Comparison of ENCODE assay signal across 19 cellular contexts in genomic region chr1:178048426-178048825, GRCh38. TPM values are rescaled to one million over a fixed set of nuclear protein-coding genes. Genes with fewer than 3 reads are reported as not detected.
"Had no signal": no experiment of that assay in that cellular context is flagged by ENCODE, and none has a peak within 500 bp of the region (broad histone marks: within the 10 kb centered on the region; RNA-seq: fewer than 3 reads in every experiment).

No MANE protein-coding gene starts in this region.

- H3K27ac ChIP-seq: body of pancreas, colonic mucosa, gastroesophageal sphincter, heart right ventricle, neural progenitor cell, ovary, tibial nerve, vagina had no signal

- H3K27me3 ChIP-seq: body of pancreas, colonic mucosa, heart right ventricle, neural progenitor cell, ovary, tibial nerve, vagina had no signal

- H3K27me3 Mint-ChIP-seq: activated CD4-positive, alpha-beta T cell treated with anti-CD3 and anti-CD28 coated beads, Interleukin-2, amount 10 ng/mL, durations not matched to agents 7 days and 5 days; activated naive CD8-positive, alpha-beta T cell had no signal

- H3K4me2 ChIP-seq: neural progenitor cell had no signal

- H3K9ac ChIP-seq: neural progenitor cell had no signal

- H3K9me3 Mint-ChIP-seq: activated CD4-positive, alpha-beta T cell treated with anti-CD3 and anti-CD28 coated beads, Interleukin-2, amount 10 ng/mL, durations not matched to agents 7 days and 5 days; neural progenitor cell; stimulated activated naive B cell treated with anti-CD40 and anti-IgM and Interleukin-4, amounts not matched to agents 10 μg/mL and 1 μg/mL and 100 μg/mL, for 72 hours had no signal

- H3K36me3 Mint-ChIP-seq: activated naive CD8-positive, alpha-beta T cell; neural progenitor cell; stimulated activated naive B cell treated with anti-CD40 and anti-IgM and Interleukin-4, amounts not matched to agents 10 μg/mL and 1 μg/mL and 100 μg/mL, for 72 hours had no signal

- ATAC-seq: body of pancreas; gastroesophageal sphincter; heart right ventricle; left colon; stimulated activated naive B cell treated with anti-CD40 and anti-IgM and Interleukin-4, amounts not matched to agents 10 μg/mL and 1 μg/mL and 100 μg/mL, for 72 hours had no signal

- H2AFZ ChIP-seq: neural progenitor cell had no signal

- H3K4me3 Mint-ChIP-seq: activated CD4-positive, alpha-beta T cell treated with anti-CD3 and anti-CD28 coated beads, Interleukin-2, amount 10 ng/mL, durations not matched to agents 7 days and 5 days; activated naive CD8-positive, alpha-beta T cell; neural progenitor cell; stimulated activated naive B cell treated with anti-CD40 and anti-IgM and Interleukin-4, amounts not matched to agents 10 μg/mL and 1 μg/mL and 100 μg/mL, for 72 hours had no signal

- H3K4me1 Mint-ChIP-seq: activated CD4-positive, alpha-beta T cell treated with anti-CD3 and anti-CD28 coated beads, Interleukin-2, amount 10 ng/mL, durations not matched to agents 7 days and 5 days; stimulated activated naive B cell treated with anti-CD40 and anti-IgM and Interleukin-4, amounts not matched to agents 10 μg/mL and 1 μg/mL and 100 μg/mL, for 72 hours had no signal

- H3K4me3 ChIP-seq: body of pancreas, colonic mucosa, gastroesophageal sphincter, heart right ventricle, lung, neural progenitor cell, ovary, tibial nerve, vagina had no signal

- H3K9me3 ChIP-seq: body of pancreas, colonic mucosa, ovary, vagina had no signal

- H3K36me3 ChIP-seq: colonic mucosa, gastroesophageal sphincter, heart right ventricle, neural progenitor cell, ovary, tibial nerve, vagina had no signal

- H3K4me1 ChIP-seq: gastroesophageal sphincter, vagina had no signal

- DNase-seq: activated CD4-positive, alpha-beta T cell treated with anti-CD3 and anti-CD28 coated beads, Interleukin-2, amount 10 ng/mL, durations not matched to agents 7 days and 5 days; activated CD8-positive, alpha-beta memory T cell treated with anti-CD3 and anti-CD28 coated beads, Interleukin-2, amount 50 U/mL, for 48 hours; activated gamma-delta T cell treated with Interleukin-2 at 50 U/mL for 16 hours; amygdala; body of pancreas; central memory CD4-positive, alpha-beta T cell; colonic mucosa; heart right ventricle; left colon; ovary; stimulated activated CD4-positive, alpha-beta T cell treated with anti-CD3 and anti-CD28 coated beads, Interleukin-4, amount 100 ng/mL, for 1 hour; stimulated activated naive B cell treated with anti-CD40 and anti-IgM and Interleukin-4, amounts not matched to agents 10 μg/mL and 1 μg/mL and 100 μg/mL, for 72 hours; T-helper 9 cell had no signal

RNA-seq across cellular contexts. Expression of gene RASAL2, which starts 45.5 kb away (rescaled TPM):
- total RNA-seq: activated CD4-positive, alpha-beta T cell treated with anti-CD3 and anti-CD28 coated beads, Interleukin-2, amount 10 ng/mL, durations not matched to agents 7 days and 5 days had no signal
